10 cellular contexts compared by ENCODE assay signal in the genomic region with DNA sequence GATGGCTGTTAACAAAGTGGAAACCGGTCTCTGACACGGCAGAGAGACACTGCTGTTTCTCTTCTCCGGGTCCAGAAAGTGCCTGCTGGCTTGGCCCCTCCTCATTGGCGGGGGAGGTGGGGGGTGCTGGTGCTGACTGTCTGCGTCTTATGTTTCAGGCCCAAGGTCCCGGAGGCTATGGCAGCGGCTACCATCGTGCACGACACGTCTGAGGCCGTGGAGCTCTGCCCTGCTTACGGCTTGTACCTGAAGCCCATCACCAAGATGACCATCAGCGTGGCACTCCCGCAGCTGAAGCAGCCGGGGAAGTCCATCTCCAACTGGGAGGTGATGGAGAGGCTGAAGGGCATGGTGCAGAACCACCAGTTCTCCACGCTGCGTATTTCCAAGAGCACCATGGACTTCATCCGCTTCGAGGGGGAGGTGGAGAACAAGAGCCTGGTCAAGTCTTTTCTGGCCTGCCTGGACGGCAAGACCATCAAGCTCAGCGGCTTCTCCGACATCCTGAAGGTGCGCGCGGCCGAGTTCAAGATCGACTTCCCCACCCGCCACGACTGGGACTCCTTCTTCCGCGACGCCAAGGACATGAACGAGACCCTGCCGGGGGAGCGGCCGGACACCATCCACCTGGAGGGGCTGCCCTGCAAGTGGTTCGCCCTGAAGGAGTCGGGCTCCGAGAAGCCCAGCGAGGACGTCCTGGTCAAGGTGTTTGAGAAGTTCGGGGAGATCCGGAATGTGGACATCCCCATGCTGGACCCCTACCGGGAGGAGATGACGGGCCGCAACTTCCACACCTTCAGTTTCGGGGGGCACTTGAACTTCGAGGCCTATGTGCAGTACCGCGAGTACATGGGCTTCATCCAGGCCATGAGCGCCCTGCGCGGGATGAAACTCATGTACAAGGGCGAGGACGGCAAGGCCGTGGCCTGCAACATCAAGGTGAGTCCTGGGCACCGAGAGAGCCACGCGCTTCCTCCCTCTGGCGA. TPM values are rescaled to one million over a fixed set of nuclear protein-coding genes. Genes with fewer than 3 reads are reported as not detected.
A peak's percentile ranks its signal among the peaks of the same experiment; 100 is the strongest.
DNase-seq lines count a peak whose midpoint lies in the region; ATAC-seq and TF ChIP-seq lines count a peak whose summit lies in the region.
"Had no signal": no experiment of that assay in that cellular context is flagged by ENCODE, and none has a peak within 500 bp of the region (broad histone marks: within the 10 kb centered on the region; RNA-seq: fewer than 3 reads in every experiment).

No MANE protein-coding gene starts in this region.

- TF ChIP-seq CTCF in WTC11 (IDR thresholded peaks at IDR 0.05) (no peak), fibroblast of villous mesenchyme (IDR thresholded peaks at IDR 0.05; ENCODE audit: insufficient read depth, low read depth, low read length) (no peak)

- H3K36me3 ChIP-seq in H7 (replicated peaks; ENCODE audit: control insufficient read depth, insufficient read depth, low read length): peaks cover 21% of the 10 kb centered on the region

- DNase-seq in H7: peak; percentile 36
- DNase-seq in WTC11 (ENCODE audit: low spot score): no peak
- no peak for DNase-seq in fibroblast of villous mesenchyme (ENCODE audit: low read depth)
- DNase-seq in skeletal muscle cell (ENCODE audit: low read depth): no peak
- DNase-seq in HPDE6-E6E7 (ENCODE audit: extremely low spot score): no peak
- DNase-seq in stimulated activated CD4-positive, alpha-beta T cell treated with anti-CD3 and anti-CD28 coated beads, Interleukin-15, amount 100 ng/mL, for 24 hours: no peak
- DNase-seq: effector CD4-positive, alpha-beta T cell had no signal

- peak overlapping the region; percentile 84 for H3K4me3 Mint-ChIP-seq in WTC11

- H3K4me3 ChIP-seq in H7 (ENCODE audit: insufficient read depth, low read depth, low read length) (no peak overlapping the region), fibroblast of villous mesenchyme (ENCODE audit: low read depth, low read length) (peak overlapping the region; percentile 96), skeletal muscle cell (ENCODE audit: low read depth, low read length) (peak overlapping the region; percentile 93)

- H3K36me3 Mint-ChIP-seq in WTC11: peaks cover 39% of the 10 kb centered on the region

- POLR2A ChIA-PET in WTC11 (lab: Charles Lee): no interaction called here

- ATAC-seq in WTC11: no peak
- no peak for ATAC-seq in GM19463 (IDR thresholded peaks at IDR 0.05; ENCODE audit: unreplicated experiment)
- ATAC-seq in GM19035 (IDR thresholded peaks at IDR 0.05; ENCODE audit: unreplicated experiment): no peak

- no peaks in the 10 kb centered on the region for H3K27me3 Mint-ChIP-seq in WTC11 (ENCODE audit: low read depth)

- CTCF ChIA-PET in WTC11 (lab: Charles Lee): no interaction called here

- H3K27ac Mint-ChIP-seq in WTC11: peak overlapping the region; percentile 85; the same call in 1 of the 2 replicates

- no peaks in the 10 kb centered on the region for H3K9me3 Mint-ChIP-seq in WTC11

- peaks cover 9% of the 10 kb centered on the region for H3K4me1 Mint-ChIP-seq in WTC11

- H3K27me3 ChIP-seq in H7 (ENCODE audit: control insufficient read depth, insufficient read depth, low read length): peaks cover 1% of the 10 kb centered on the region; the same call in 1 of the 2 replicates

TF ChIP-seq in WTC11, 78 proteins besides CTCF, POLR2A, EP300 and RAD21:
- no peak for TF ChIP-seq ZNF671 (CRISPR knock-in tag; IDR thresholded peaks at IDR 0.05)
- TF ChIP-seq JAZF1 (CRISPR knock-in tag; IDR thresholded peaks at IDR 0.05): no peak
- no peak for TF ChIP-seq GABPB1 (CRISPR knock-in tag; IDR thresholded peaks at IDR 0.05)
- no peak for TF ChIP-seq SP1 (CRISPR knock-in tag; conservative IDR thresholded peaks at IDR 0.05)
- TF ChIP-seq, protein P1, sequence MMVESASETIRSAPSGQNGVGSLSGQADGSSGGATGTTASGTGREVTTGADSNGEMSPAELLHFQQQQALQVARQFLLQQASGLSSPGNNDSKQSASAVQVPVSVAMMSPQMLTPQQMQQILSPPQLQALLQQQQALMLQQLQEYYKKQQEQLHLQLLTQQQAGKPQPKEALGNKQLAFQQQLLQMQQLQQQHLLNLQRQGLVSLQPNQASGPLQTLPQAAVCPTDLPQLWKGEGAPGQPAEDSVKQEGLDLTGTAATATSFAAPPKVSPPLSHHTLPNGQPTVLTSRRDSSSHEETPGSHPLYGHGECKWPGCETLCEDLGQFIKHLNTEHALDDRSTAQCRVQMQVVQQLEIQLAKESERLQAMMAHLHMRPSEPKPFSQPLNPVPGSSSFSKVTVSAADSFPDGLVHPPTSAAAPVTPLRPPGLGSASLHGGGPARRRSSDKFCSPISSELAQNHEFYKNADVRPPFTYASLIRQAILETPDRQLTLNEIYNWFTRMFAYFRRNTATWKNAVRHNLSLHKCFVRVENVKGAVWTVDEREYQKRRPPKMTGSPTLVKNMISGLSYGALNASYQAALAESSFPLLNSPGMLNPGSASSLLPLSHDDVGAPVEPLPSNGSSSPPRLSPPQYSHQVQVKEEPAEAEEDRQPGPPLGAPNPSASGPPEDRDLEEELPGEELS (CRISPR knock-in tag; IDR thresholded peaks at IDR 0.05): no peak
- no peak for TF ChIP-seq ETV6 (CRISPR knock-in tag; IDR thresholded peaks at IDR 0.05)

RNA-seq across cellular contexts. Expression of a gene that starts 2.2 kb away (rescaled TPM):
- total RNA-seq in H7 (2014; rRNA removed; shearing (Covaris generic)): 52.9 and 76.2 TPM in 2 replicates
- total RNA-seq in WTC11 (2021) (44.5 to 68.1 TPM (median 45.5 TPM) in 3 replicates), fibroblast of villous mesenchyme (22.0 and 23.2 TPM in 2 replicates)

RNA-seq across cellular contexts. Expression of a gene that starts 21.3 kb away (rescaled TPM):
- 0.14 and 0.44 TPM in 2 replicates for total RNA-seq in H7 (2014; rRNA removed; shearing (Covaris generic))
- total RNA-seq in WTC11 (2021) (0.32 to 0.87 TPM (median 0.33 TPM) in 3 replicates), fibroblast of villous mesenchyme (not detected in 2 replicates)
- total RNA-seq: RPMI7951 had no signal

RNA-seq across cellular contexts. Expression of a gene that starts 56.6 kb away (rescaled TPM):
- 0.03 and 0.15 TPM in 2 replicates for total RNA-seq in H7 (2014; rRNA removed; shearing (Covaris generic))
- total RNA-seq in WTC11 (2021) (0.32 to 0.37 TPM (median 0.32 TPM) in 3 replicates), fibroblast of villous mesenchyme (not detected in 2 replicates)
- total RNA-seq: RPMI7951 had no signal
